7 cellular contexts compared by ENCODE assay signal in the genomic region with DNA sequence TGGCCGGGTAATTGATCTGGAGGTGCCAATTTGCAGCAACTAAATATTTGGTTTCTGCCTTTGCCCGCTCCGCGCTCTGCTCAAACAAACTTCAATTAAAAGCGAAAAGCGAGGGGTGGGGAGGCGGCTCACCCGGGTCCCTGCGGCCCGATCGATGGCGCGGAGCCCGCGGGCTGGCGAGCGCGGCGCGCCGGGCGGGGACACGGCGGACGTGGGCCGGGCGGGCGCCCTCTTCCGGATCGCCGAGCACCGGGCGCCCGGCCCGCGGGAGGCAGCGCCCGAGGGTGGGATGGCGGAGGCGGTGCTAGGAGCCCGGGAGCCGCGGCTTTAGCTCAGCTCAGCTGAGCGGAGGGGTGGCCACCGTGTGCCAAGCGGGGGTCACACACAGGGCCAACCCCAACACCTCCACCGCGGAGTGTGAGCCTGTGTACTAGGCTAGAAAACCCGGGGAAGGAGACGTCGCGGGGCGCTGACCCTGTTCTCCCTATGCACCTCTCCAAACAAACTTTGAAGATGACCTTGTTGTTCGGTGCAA. TPM values are rescaled to one million over a fixed set of nuclear protein-coding genes. Genes with fewer than 3 reads are reported as not detected.
DNase-seq lines count a peak whose midpoint lies in the region; ATAC-seq and TF ChIP-seq lines count a peak whose summit lies in the region.

No MANE protein-coding gene starts in this region.

- H3K4me3 ChIP-seq in colonic mucosa, result peak overlapping the region; percentile 46
- peak overlapping the region; percentile 59 for H3K4me3 ChIP-seq in lower lobe of right lung

- no peak overlapping the region for H3K27ac Mint-ChIP-seq in activated B cell treated with CpG ODN at 0.5 μM for 24 hours

- CTCF ChIA-PET in activated B cell treated with CpG ODN at 0.5 μM for 24 hours (lab: Charles Lee), result interaction anchor here (1.0 to 4.0 kb wide), 2 partner anchors 32 to 100 kb away, joined by 3 to 30 read pairs; no protein-coding TSS in a partner anchor

- H3K4me3 Mint-ChIP-seq in activated B cell treated with CpG ODN at 0.5 μM for 24 hours, result peak overlapping the region; percentile 85

- no peak overlapping the region for H3K27ac ChIP-seq in colonic mucosa
- no peak overlapping the region for H3K27ac ChIP-seq in lower lobe of right lung

- H3K4me1 ChIP-seq in colonic mucosa (peaks cover 3% of the 10 kb centered on the region), lower lobe of right lung (peaks cover 29% of the 10 kb centered on the region)

- H3K9me3 Mint-ChIP-seq in activated B cell treated with CpG ODN at 0.5 μM for 24 hours, result no peaks in the 10 kb centered on the region

- DNase-seq in NAMALWA (ENCODE audit: low spot score), result peak; percentile 31
- DNase-seq in activated B cell treated with CpG ODN at 0.5 μM for 24 hours, result no peak
- DNase-seq in colonic mucosa, result peak; percentile 32
- DNase-seq in lower lobe of right lung, result peak; percentile 52
- peak; percentile 21 to 25 for DNase-seq in stimulated activated CD8-positive, alpha-beta memory T cell treated with anti-CD3 and anti-CD28 coated beads, Interleukin-2, amount 100 ng/mL, for 48 hours (ENCODE audit: low read depth in 2 of 2)

- ATAC-seq in activated B cell treated with CpG ODN at 0.5 μM for 24 hours (ENCODE audit: low read depth), result peak; percentile 12
- ATAC-seq in lower lobe of right lung, result peak; percentile 84 to 86
- no peak for ATAC-seq in HG03139 (IDR thresholded peaks at IDR 0.05; ENCODE audit: unreplicated experiment)

- intact Hi-C loops in activated B cell treated with CpG ODN at 0.5 μM for 24 hours (cut with micrococcal nuclease) (loop anchor here (2.0 kb wide), 1 partner anchor 80 kb away; no protein-coding TSS in a partner anchor), colonic mucosa (cut with DNase I) (no loop called here), lower lobe of right lung (cut with DNase I) (loop anchor here (10.0 kb wide), 1 partner anchor 94 kb away; no protein-coding TSS in a partner anchor)

- H3K36me3 ChIP-seq in colonic mucosa (no peaks in the 10 kb centered on the region), lower lobe of right lung (no peaks in the 10 kb centered on the region)

- 0 out of 3 replicates have a peak, but pooled peaks have one; percentile 16 for TF ChIP-seq CTCF in GM12872 (IDR thresholded peaks at IDR 0.05; ENCODE audit: insufficient read depth, low read depth, low read length)
- no peak for TF ChIP-seq CTCF in activated B cell treated with CpG ODN at 0.5 μM for 24 hours (IDR thresholded peaks at IDR 0.05)
- TF ChIP-seq CTCF in colonic mucosa (IDR thresholded peaks at IDR 0.05), result peak; percentile 13
- peak; percentile 38 for TF ChIP-seq CTCF in lower lobe of right lung (IDR thresholded peaks at IDR 0.05)

- H3K4me1 Mint-ChIP-seq in activated B cell treated with CpG ODN at 0.5 μM for 24 hours, result peaks cover 32% of the 10 kb centered on the region

- peaks cover 5% of the 10 kb centered on the region for H3K36me3 Mint-ChIP-seq in activated B cell treated with CpG ODN at 0.5 μM for 24 hours (ENCODE audit: low read depth)

- H3K9ac ChIP-seq in colonic mucosa (ENCODE audit: low read depth in 2 of 2, low read length in 2 of 2), result peak overlapping the region; percentile 51 to 60

- POLR2A ChIA-PET in activated B cell treated with CpG ODN at 0.5 μM for 24 hours (lab: Charles Lee), result no interaction called here

- H3K27me3 ChIP-seq in colonic mucosa (no peaks in the 10 kb centered on the region), lower lobe of right lung (ENCODE audit: low read depth) (peaks cover 30% of the 10 kb centered on the region)

- H3K9me3 ChIP-seq in colonic mucosa (no peaks in the 10 kb centered on the region), lower lobe of right lung (no peaks in the 10 kb centered on the region)

- peaks cover 42% of the 10 kb centered on the region for H3K27me3 Mint-ChIP-seq in activated B cell treated with CpG ODN at 0.5 μM for 24 hours

RNA-seq across cellular contexts. Expression of gene DCAKD, which starts 32.2 kb away (rescaled TPM):
- total RNA-seq in activated B cell treated with CpG ODN at 0.5 μM for 24 hours (12.9 and 15.6 TPM in 2 replicates), colonic mucosa (10 to 100 TPM; 20.2 to 46.8 TPM), lower lobe of right lung (20.1 TPM)

RNA-seq across cellular contexts. Expression of gene NMT1, which starts 41.9 kb away (rescaled TPM):
- total RNA-seq in activated B cell treated with CpG ODN at 0.5 μM for 24 hours, result 154 and 164 TPM in 2 replicates
- 100 to 1,000 TPM in 1 of 2 donors, 10 to 100 TPM in 1; 68.0 to 127 TPM for total RNA-seq in colonic mucosa
- total RNA-seq in lower lobe of right lung, result 117 TPM

RNA-seq across cellular contexts. Expression of gene C1QL1, which starts 51.1 kb away (rescaled TPM):
- total RNA-seq in activated B cell treated with CpG ODN at 0.5 μM for 24 hours, result not detected in 2 replicates
- total RNA-seq in colonic mucosa, result 1 to 10 TPM; 1.2 to 1.9 TPM
- not detected for total RNA-seq in lower lobe of right lung
